ENCODE assay signal across 3 cellular contexts in the genomic region with DNA sequence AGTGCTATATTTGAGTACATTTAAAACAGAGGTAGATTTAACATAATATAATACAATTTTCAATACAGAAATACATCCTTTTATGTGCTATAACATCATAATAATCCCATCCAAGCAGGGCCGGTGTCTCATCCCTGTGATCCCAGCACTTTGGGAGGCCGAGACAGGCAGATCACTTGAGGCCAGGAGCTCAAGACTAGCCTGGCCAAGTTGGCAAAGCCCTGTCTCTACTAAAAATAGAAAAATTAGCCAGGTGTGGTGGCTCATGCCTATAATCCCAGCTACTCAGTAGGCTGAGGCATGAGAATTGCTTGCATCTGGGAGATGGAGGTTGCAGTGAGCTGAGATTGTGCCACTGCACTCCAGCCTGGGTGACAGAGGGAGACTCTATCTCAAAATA. TPM values are rescaled to one million over a fixed set of nuclear protein-coding genes. Genes with fewer than 3 reads are reported as not detected.
"Had no signal": no experiment of that assay in that cellular context is flagged by ENCODE, and none has a peak within 500 bp of the region (broad histone marks: within the 10 kb centered on the region; RNA-seq: fewer than 3 reads in every experiment).

No MANE protein-coding gene starts in this region.

RNA-seq across cellular contexts. Expression of a gene that starts 11.8 kb away (rescaled TPM):
- total RNA-seq: body of pancreas, breast epithelium, cerebellum had no signal
